Comparison of ENCODE assay signal across 2 cellular contexts in genomic region chr1:10063878-10064277, GRCh38.
TF ChIP-seq lines count a peak whose summit lies in the region.

No MANE protein-coding gene starts in this region.

TF ChIP-seq in GM23338, 12 proteins besides CTCF, POLR2A, EP300 and RAD21:
- TF ChIP-seq ZNF462 (CRISPR knock-in tag; IDR thresholded peaks at IDR 0.05), result no peak
- TF ChIP-seq ZNF114 (CRISPR knock-in tag; IDR thresholded peaks at IDR 0.05), result no peak

TF ChIP-seq in WTC11, 78 proteins besides CTCF, POLR2A, EP300 and RAD21 (continued from another document):
- no peak for TF ChIP-seq FOXP4 (CRISPR knock-in tag; IDR thresholded peaks at IDR 0.05)
- no peak for TF ChIP-seq MLX (CRISPR knock-in tag; IDR thresholded peaks at IDR 0.05)
- no peak for TF ChIP-seq CREB1 (CRISPR knock-in tag; IDR thresholded peaks at IDR 0.05)
- TF ChIP-seq ATF3 (CRISPR knock-in tag; conservative IDR thresholded peaks at IDR 0.05), result no peak
- TF ChIP-seq SOX15 (CRISPR knock-in tag; IDR thresholded peaks at IDR 0.05), result no peak
- TF ChIP-seq ZNF219 (CRISPR knock-in tag; IDR thresholded peaks at IDR 0.05; ENCODE audit: borderline replicate concordance), result no peak
- no peak for TF ChIP-seq CDX4 (CRISPR knock-in tag; IDR thresholded peaks at IDR 0.05; ENCODE audit: borderline replicate concordance)
- no peak for TF ChIP-seq NFE2L1 (CRISPR knock-in tag; IDR thresholded peaks at IDR 0.05)
- no peak for TF ChIP-seq ATF2 (CRISPR knock-in tag; IDR thresholded peaks at IDR 0.05; ENCODE audit: borderline replicate concordance, low read depth)
- TF ChIP-seq IRF2 (CRISPR knock-in tag; IDR thresholded peaks at IDR 0.05; ENCODE audit: borderline replicate concordance, low read depth), result no peak
- no peak for TF ChIP-seq AFF4 (CRISPR knock-in tag; IDR thresholded peaks at IDR 0.05; ENCODE audit: borderline replicate concordance)
